ENCODE assay signal across 14 cellular contexts in genomic region chr17:16212793-16213192, GRCh38. TPM values are rescaled to one million over a fixed set of nuclear protein-coding genes. Genes with fewer than 3 reads are reported as not detected.
DNase-seq lines count a peak whose midpoint lies in the region; ATAC-seq and TF ChIP-seq lines count a peak whose summit lies in the region.
"Had no signal": no experiment of that assay in that cellular context is flagged by ENCODE, and none has a peak within 500 bp of the region (broad histone marks: within the 10 kb centered on the region; RNA-seq: fewer than 3 reads in every experiment).

No MANE protein-coding gene starts in this region.

- POLR2A ChIA-PET in T-cell (lab: Charles Lee), result interaction anchor here in 1 of 2 donors (0.6 kb wide), 1 partner anchor 182 kb away, joined by 3 read pairs; no protein-coding TSS in a partner anchor

- H3K4me1 ChIP-seq in BLaER1, result peaks cover 33% of the 10 kb centered on the region
- H3K4me1 ChIP-seq in DOHH2 (ENCODE audit: control insufficient read depth, low read length), result peaks cover 27% of the 10 kb centered on the region
- H3K4me1 ChIP-seq in hepatocyte (ENCODE audit: insufficient read depth), result peaks cover 27% of the 10 kb centered on the region

- TF ChIP-seq CTCF in DOHH2 (IDR thresholded peaks at IDR 0.05; ENCODE audit: low read depth, low read length, poor library complexity, severe bottlenecking) (no peak), hepatocyte (IDR thresholded peaks at IDR 0.05; ENCODE audit: poor library complexity) (no peak)

- H4K20me1 ChIP-seq in BLaER1 (peaks cover 74% of the 10 kb centered on the region), DOHH2 (ENCODE audit: control insufficient read depth, insufficient read depth, low read depth, low read length) (peaks cover 20% of the 10 kb centered on the region; the same call in 1 of the 2 replicates), hepatocyte (ENCODE audit: insufficient read depth, poor library complexity, severe bottlenecking) (peaks cover 58% of the 10 kb centered on the region)

- WGBS in hepatocyte (ENCODE audit: low lambda C conversion rate, missing lambda C conversion rate), result 77% methylated on average over 6 of the region's 6 CpGs

- H3K27me3 Mint-ChIP-seq in T-cell, result no peaks in the 10 kb centered on the region
- H3K27me3 Mint-ChIP-seq: stimulated activated naive B cell treated with anti-CD40 and anti-IgM and Interleukin-4, amounts not matched to agents 10 μg/mL and 1 μg/mL and 100 μg/mL, for 72 hours had no signal

- no peak overlapping the region for H2AFZ ChIP-seq in hepatocyte

- H3K27ac Mint-ChIP-seq in T-cell, result no peak overlapping the region
- H3K27ac Mint-ChIP-seq: stimulated activated naive B cell treated with anti-CD40 and anti-IgM and Interleukin-4, amounts not matched to agents 10 μg/mL and 1 μg/mL and 100 μg/mL, for 72 hours had no signal

- H3K4me3 Mint-ChIP-seq in T-cell, result peak overlapping the region; percentile 88 to 94 (median 89)

- CTCF ChIA-PET in T-cell (lab: Charles Lee), result no interaction called here

- no peaks in the 10 kb centered on the region for H3K9me3 Mint-ChIP-seq in T-cell
- H3K9me3 Mint-ChIP-seq: stimulated activated naive B cell treated with anti-CD40 and anti-IgM and Interleukin-4, amounts not matched to agents 10 μg/mL and 1 μg/mL and 100 μg/mL, for 72 hours had no signal

- H3K9me3 ChIP-seq in BLaER1 (0 out of 2 replicates have a peak, but pooled peaks cover 3% of the 10 kb centered on the region), DOHH2 (ENCODE audit: control insufficient read depth, insufficient read depth, low read length) (no peaks in the 10 kb centered on the region), hepatocyte (ENCODE audit: low read depth) (no peaks in the 10 kb centered on the region)

- peaks cover 97% of the 10 kb centered on the region for H3K79me2 ChIP-seq in DOHH2 (ENCODE audit: control insufficient read depth, low read length)
- peaks cover 92% of the 10 kb centered on the region for H3K79me2 ChIP-seq in hepatocyte

- no peaks in the 10 kb centered on the region for H3K27me3 ChIP-seq in BLaER1
- no peaks in the 10 kb centered on the region for H3K27me3 ChIP-seq in DOHH2 (ENCODE audit: control insufficient read depth, low read length)
- no peaks in the 10 kb centered on the region for H3K27me3 ChIP-seq in hepatocyte

- DNase-seq in T-cell (no peak), hepatocyte (ENCODE audit: low spot score) (no peak), NCI-H526 treated with DMSO at 0.1 percent for 48 hours (lab: John Stamatoyannopoulos, UW) (no peak), T1000 (lab: John Stamatoyannopoulos, UW) (no peak), NCI-H748 (lab: John Stamatoyannopoulos, UW; ENCODE audit: unreplicated experiment) (no peak)
- DNase-seq: AML-193; DMS53; H7; NCI-H1105 treated with DMSO at 0.1 percent for 48 hours; stimulated activated naive B cell treated with anti-CD40 and anti-IgM and Interleukin-4, amounts not matched to agents 10 μg/mL and 1 μg/mL and 100 μg/mL, for 72 hours had no signal

- no peaks in the 10 kb centered on the region for H3K36me3 Mint-ChIP-seq in T-cell

- H3F3A ChIP-seq in DOHH2 (ENCODE audit: control insufficient read depth, insufficient read depth), result peaks cover 9% of the 10 kb centered on the region; the same call in 1 of the 2 replicates

- H3K4me3 ChIP-seq in BLaER1 (no peak overlapping the region), DOHH2 (ENCODE audit: low read length) (no peak overlapping the region), hepatocyte (no peak overlapping the region)

- H3K27ac ChIP-seq in BLaER1 (no peak overlapping the region), DOHH2 (ENCODE audit: low read depth, low read length) (no peak overlapping the region), hepatocyte (peak overlapping the region; percentile 43)
- H3K27ac ChIP-seq: coronary artery had no signal

- H3K36me3 ChIP-seq in BLaER1, result peaks cover 8% of the 10 kb centered on the region; the same call in 1 of the 2 replicates
- H3K36me3 ChIP-seq in DOHH2 (ENCODE audit: control insufficient read depth, low read length), result peaks cover 5% of the 10 kb centered on the region; the same call in 1 of the 2 replicates
- H3K36me3 ChIP-seq in hepatocyte (replicated peaks; ENCODE audit: insufficient read depth, low read depth), result no peaks in the 10 kb centered on the region

- ATAC-seq in T-cell (replicated peaks in 1 of 4) (no peak), GM18498 (IDR thresholded peaks at IDR 0.05; ENCODE audit: unreplicated experiment) (no peak)
- ATAC-seq: stimulated activated naive B cell treated with anti-CD40 and anti-IgM and Interleukin-4, amounts not matched to agents 10 μg/mL and 1 μg/mL and 100 μg/mL, for 72 hours had no signal

- H3K4me2 ChIP-seq in BLaER1 (peak overlapping the region; percentile 87), DOHH2 (ENCODE audit: low read length) (0 out of 2 replicates have a peak overlapping the region, but pooled peaks have one; percentile 83), hepatocyte (peak overlapping the region; percentile 87)

- H3K9me2 ChIP-seq in DOHH2 (replicated peaks; ENCODE audit: control insufficient read depth, low read length) (no peaks in the 10 kb centered on the region), hepatocyte (replicated peaks; ENCODE audit: insufficient read depth) (no peaks in the 10 kb centered on the region)

- peaks cover 50 to 59% (median 52%) of the 10 kb centered on the region in 3 donors for H3K4me1 Mint-ChIP-seq in T-cell

- no peak overlapping the region for H3K9ac ChIP-seq in BLaER1

RNA-seq across cellular contexts. Expression of gene NCOR1, which starts 2.5 kb away (rescaled TPM):
- total RNA-seq in T-cell (100 to 1,000 TPM; 134 to 173 (median 152) TPM), hepatocyte (64.6 and 73.7 TPM in 2 replicates)
- 117 and 134 TPM in 2 replicates for polyA plus RNA-seq in hepatocyte

RNA-seq across cellular contexts. Expression of gene PIGL, which starts 4.2 kb away (rescaled TPM):
- 10 to 100 TPM; 53.9 to 90.2 (median 82.7) TPM for total RNA-seq in T-cell
- 31.4 and 35.9 TPM in 2 replicates for total RNA-seq in hepatocyte
- 21.2 and 26.0 TPM in 2 replicates for polyA plus RNA-seq in hepatocyte
